ENCODE assay signal across 18 cellular contexts in the genomic region with DNA sequence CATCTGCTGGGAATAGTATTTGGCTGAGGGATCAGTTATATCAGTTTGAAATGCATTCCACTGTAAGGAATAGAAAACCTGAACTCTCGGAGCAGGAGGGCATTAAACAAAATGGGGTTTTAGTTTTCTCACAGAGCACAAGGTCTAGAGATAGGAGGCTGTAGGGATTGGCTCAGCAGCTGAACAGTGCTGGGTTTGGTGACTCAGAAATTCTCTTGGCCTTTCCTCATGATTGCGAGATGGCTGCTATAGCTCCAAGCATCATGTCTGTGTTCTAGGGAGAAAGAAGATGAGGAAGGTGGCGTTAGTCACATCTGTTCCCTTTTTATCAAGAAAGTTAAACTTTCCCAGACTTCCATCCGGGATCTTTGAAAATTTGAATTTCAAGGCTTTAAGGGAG.
DNase-seq lines count a peak whose midpoint lies in the region; FAIRE-seq and TF ChIP-seq lines count a peak whose summit lies in the region.
"Had no signal": no experiment of that assay in that cellular context is flagged by ENCODE, and none has a peak within 500 bp of the region (broad histone marks: within the 10 kb centered on the region; RNA-seq: fewer than 3 reads in every experiment).

No MANE protein-coding gene starts in this region.

- peak overlapping the region; percentile 88 for H3K27ac ChIP-seq in keratinocyte (ENCODE audit: control insufficient read depth, insufficient read depth, low read length)
- H3K27ac ChIP-seq: body of pancreas had no signal

- FAIRE-seq in keratinocyte (lab: Jason Lieb, UNC), result peak; percentile 51
- FAIRE-seq: K562 had no signal

- no peak overlapping the region for H3K4me3 ChIP-seq in AG10803 (ENCODE audit: low read length)
- no peak overlapping the region for H3K4me3 ChIP-seq in MG63
- no peak overlapping the region for H3K4me3 ChIP-seq in choroid plexus epithelial cell (ENCODE audit: low read depth, low read length)
- H3K4me3 ChIP-seq in keratinocyte (ENCODE audit: control insufficient read depth in 2 of 3, extremely low read depth in 1 of 3, insufficient read depth in 2 of 3, low read depth in 1 of 3, low read length in 3 of 3), result no peak overlapping the region
- H3K4me3 ChIP-seq: body of pancreas, K562, stomach had no signal

- H3K9me1 ChIP-seq in keratinocyte (ENCODE audit: control insufficient read depth, extremely low read depth, insufficient read depth, low read length), result no peaks in the 10 kb centered on the region

- dilution Hi-C loops in keratinocyte (cut with MboI; ENCODE audit: extremely low pct_ligation_motif_present, low sequenced_read_pairs), result no loop called here

- H3K9me3 ChIP-seq in MG63 (no peaks in the 10 kb centered on the region), keratinocyte (ENCODE audit: control insufficient read depth, low read depth, low read length) (no peaks in the 10 kb centered on the region)
- H3K9me3 ChIP-seq: body of pancreas, stomach had no signal

- H4K20me1 ChIP-seq in keratinocyte (ENCODE audit: control insufficient read depth, extremely low read depth, insufficient read depth, low read length), result no peaks in the 10 kb centered on the region

- H3K27me3 ChIP-seq in MG63 (no peaks in the 10 kb centered on the region), keratinocyte (ENCODE audit: control insufficient read depth, extremely low read depth, insufficient read depth, low read length) (no peaks in the 10 kb centered on the region)
- H3K27me3 ChIP-seq: body of pancreas, stomach had no signal

- TF ChIP-seq CTCF in AG10803 (conservative IDR thresholded peaks at IDR 0.05; ENCODE audit: low read length), result no peak
- no peak for TF ChIP-seq CTCF in choroid plexus epithelial cell (conservative IDR thresholded peaks at IDR 0.05; ENCODE audit: low read depth, low read length)
- no peak for TF ChIP-seq CTCF in keratinocyte (optimal IDR thresholded peaks at IDR 0.05 in 1 of 3, IDR thresholded peaks at IDR 0.05 in 1 of 3, conservative IDR thresholded peaks at IDR 0.05 in 1 of 3; ENCODE audit: extremely low read depth in 1 of 3, insufficient read depth in 2 of 3, low read length in 3 of 3)

- no peak overlapping the region for H3K9ac ChIP-seq in keratinocyte (ENCODE audit: control insufficient read depth, extremely low read depth, insufficient read depth, low read length)

- H3K4me1 ChIP-seq in keratinocyte (ENCODE audit: control insufficient read depth, extremely low read depth, insufficient read depth, low read length), result peaks cover 56% of the 10 kb centered on the region

- DNase-seq in AG10803 (ENCODE audit: low read depth), result peak; percentile 37
- peak; percentile 3 for DNase-seq in MG63
- peak; percentile 63 for DNase-seq in choroid plexus epithelial cell (ENCODE audit: low read depth)
- DNase-seq in keratinocyte (ENCODE audit: low read depth, low spot score), result no peak
- no peak for DNase-seq in 8988T
- DNase-seq in HuH-7 (ENCODE audit: low spot score), result no peak
- DNase-seq in activated naive CD4-positive, alpha-beta T cell treated with anti-CD3 and anti-CD28 coated beads, Interleukin-2, amount 50 U/mL, for 16 hours, result no peak
- DNase-seq in cortex of kidney (lab: John Stamatoyannopoulos, UW), result no peak
- DNase-seq: ACHN; activated CD8-positive, alpha-beta memory T cell treated with anti-CD3 and anti-CD28 coated beads, Interleukin-2, amount 50 U/mL, for 48 hours; activated naive CD8-positive, alpha-beta T cell treated with anti-CD3 and anti-CD28 coated beads, Interleukin-2, amount 10 ng/mL, durations not matched to agents 7 days and 5 days; body of pancreas; kidney glomerular epithelial cell; naive B cell; NCI-H146; NCI-H524 treated with DMSO at 0.1 percent for 48 hours; stomach had no signal

- no peak overlapping the region for H3K4me2 ChIP-seq in keratinocyte (ENCODE audit: control insufficient read depth, extremely low read depth, insufficient read depth, low read depth, low read length)

- no peaks in the 10 kb centered on the region for H3K36me3 ChIP-seq in MG63
- no peaks in the 10 kb centered on the region for H3K36me3 ChIP-seq in keratinocyte (ENCODE audit: control insufficient read depth in 2 of 2, extremely low read depth in 1 of 2, insufficient read depth in 2 of 2, low read length in 2 of 2)
- H3K36me3 ChIP-seq: stomach had no signal

- peaks cover 11% of the 10 kb centered on the region for H3K79me2 ChIP-seq in keratinocyte (ENCODE audit: control insufficient read depth, insufficient read depth, low read length)

- no peak overlapping the region for H2AFZ ChIP-seq in keratinocyte (ENCODE audit: control insufficient read depth, low read length)

Comparison
In these comparisons a context has a peak if more than half of its experiments do, and no peak if none do; other contexts are left out.
1. DNase-seq: peak in AG10803 (single experiment), MG63 (single experiment) and choroid plexus epithelial cell (single experiment); none in keratinocyte (single experiment), 8988T (single experiment), HuH-7 (single experiment), activated naive CD4-positive, alpha-beta T cell treated with anti-CD3 and anti-CD28 coated beads, Interleukin-2, amount 50 U/mL, for 16 hours (single experiment) and cortex of kidney (single experiment).